In the genomic region with DNA sequence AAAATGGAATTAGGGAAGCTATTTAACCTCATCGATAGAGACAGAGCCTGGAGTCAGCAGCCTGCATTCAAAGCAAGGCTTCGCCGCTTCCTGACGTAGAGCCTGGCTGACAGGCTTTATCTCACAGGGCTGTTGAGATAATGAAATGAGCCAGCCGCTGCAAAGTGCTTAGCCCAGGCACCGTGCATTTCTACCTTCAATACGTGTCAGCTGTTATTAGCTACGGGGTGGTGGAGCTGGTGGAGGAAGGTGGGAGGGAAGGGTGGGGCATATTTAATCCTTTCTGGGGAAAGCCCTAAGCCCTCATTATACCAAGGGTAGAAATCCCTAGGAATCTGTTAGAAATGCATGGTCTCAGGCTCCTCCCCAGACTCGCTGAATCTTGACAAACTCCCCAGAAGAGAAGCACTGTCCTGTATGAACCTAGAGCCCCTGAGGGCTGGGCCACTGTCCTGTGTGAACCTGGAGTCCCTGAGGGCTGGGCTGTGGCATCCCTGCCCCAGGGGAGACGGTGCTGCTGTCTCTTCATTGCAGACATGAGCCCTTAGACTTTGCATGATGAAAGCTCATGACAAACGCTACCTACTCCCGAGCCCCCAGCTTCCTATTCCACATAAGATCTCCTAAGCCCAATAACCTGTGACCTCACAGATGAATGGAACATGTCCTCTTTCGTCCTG, we compare ENCODE assay signal across 15 cellular contexts.
DNase-seq lines count a peak whose midpoint lies in the region; ATAC-seq, FAIRE-seq and TF ChIP-seq lines count a peak whose summit lies in the region.
"Had no signal": no experiment of that assay in that cellular context is flagged by ENCODE, and none has a peak within 500 bp of the region (broad histone marks: within the 10 kb centered on the region; RNA-seq: fewer than 3 reads in every experiment).

No MANE protein-coding gene starts in this region.

- H3K9me3 ChIP-seq in K562 (replicated peaks; ENCODE audit: control insufficient read depth, insufficient read depth, low read depth, low read length) (no peaks in the 10 kb centered on the region), tibial nerve (no peaks in the 10 kb centered on the region), ovary (peaks cover 0 to 4% of the 10 kb centered on the region in 2 donors)
- H3K9me3 ChIP-seq: thoracic aorta had no signal

- in situ Hi-C loops in K562 (cut with MboI), result no loop called here

- POLR2A ChIA-PET in K562 (lab: Yijun Ruan, JAX), result no interaction called here

- H3K4me1 ChIP-seq in K562 (replicated peaks in 1 of 2; ENCODE audit: control insufficient read depth in 2 of 2, insufficient read depth in 2 of 2, low read length in 2 of 2) (no peaks in the 10 kb centered on the region), tibial nerve (no peaks in the 10 kb centered on the region), ovary (ENCODE audit: insufficient read depth) (no peaks in the 10 kb centered on the region)

- TF ChIP-seq CTCF in K562 (IDR thresholded peaks at IDR 0.05 in 2 of 3, conservative IDR thresholded peaks at IDR 0.05 in 1 of 3; ENCODE audit: insufficient read depth in 2 of 3, low read depth in 1 of 3, low read length in 3 of 3) (no peak), nephron progenitor cell (IDR thresholded peaks at IDR 0.05) (no peak), tibial nerve (IDR thresholded peaks at IDR 0.05) (no peak), ovary (IDR thresholded peaks at IDR 0.05) (no peak)

- peak; percentile 24 for ATAC-seq in GM18498 (IDR thresholded peaks at IDR 0.05; ENCODE audit: unreplicated experiment)
- ATAC-seq in HG02798 (IDR thresholded peaks at IDR 0.05; ENCODE audit: poor library complexity, unreplicated experiment), result peak; percentile 25
- ATAC-seq in K562, result no peak
- no peak for ATAC-seq in HG03039 (IDR thresholded peaks at IDR 0.05; ENCODE audit: unreplicated experiment)
- ATAC-seq: effector memory CD8-positive, alpha-beta T cell; HCT116; naive thymus-derived CD4-positive, alpha-beta T cell had no signal

- peaks cover 16% of the 10 kb centered on the region for H3K36me3 Mint-ChIP-seq in nephron progenitor cell (ENCODE audit: low read depth)

- no peaks in the 10 kb centered on the region; a peak in 1 of 5 replicates for H3K27me3 ChIP-seq in K562 (ENCODE audit: control insufficient read depth in 2 of 2, insufficient read depth in 2 of 2, low read length in 2 of 2)
- H3K27me3 ChIP-seq in tibial nerve, result no peaks in the 10 kb centered on the region
- no peaks in the 10 kb centered on the region for H3K27me3 ChIP-seq in ovary

- TF ChIP-seq POLR2A in K562 (conservative IDR thresholded peaks at IDR 0.05) (no peak), tibial nerve (IDR thresholded peaks at IDR 0.05) (no peak), ovary (IDR thresholded peaks at IDR 0.05) (no peak)

- H3K4me2 ChIP-seq in K562 (ENCODE audit: insufficient read depth, low read length), result no peak overlapping the region

- peaks cover 15% of the 10 kb centered on the region for H3K4me1 Mint-ChIP-seq in nephron progenitor cell

- no peaks in the 10 kb centered on the region for H3K9me1 ChIP-seq in K562 (ENCODE audit: control insufficient read depth, insufficient read depth, low read length)

- 0% methylated on average over 8 of the region's 13 CpGs for WGBS in K562 (ENCODE audit: insufficient coverage, low coverage, missing lambda C conversion rate)
- 63 to 72% methylated on average over 13 of the region's 13 CpGs for WGBS in tibial nerve, 2 donors
- 34 to 45% (median 42%) methylated on average over 13 of the region's 13 CpGs for WGBS in ovary, 3 donors

- intact Hi-C loops in K562 (cut with micrococcal nuclease) (no loop called here), ovary (cut with DNase I) (no loop called here)

- no peak overlapping the region for H3K4me3 Mint-ChIP-seq in nephron progenitor cell
- H3K4me3 Mint-ChIP-seq: CD4-positive, alpha-beta T cell; effector memory CD8-positive, alpha-beta T cell; naive thymus-derived CD4-positive, alpha-beta T cell had no signal

- no peak overlapping the region for H2AFZ ChIP-seq in K562 (ENCODE audit: low read depth, low read length)

- DNase-seq in K562 (ENCODE audit: extremely low read depth in 1 of 4, low spot score in 3 of 4) (no peak), nephron progenitor cell (no peak), tibial nerve (ENCODE audit: low spot score in 2 of 2) (no peak), ovary (no peak), HK-2 (ENCODE audit: unreplicated experiment) (no peak)
- DNase-seq: activated CD4-positive, alpha-beta T cell treated with anti-CD3 and anti-CD28 coated beads, Interleukin-2, amount 50 U/mL, for 48 hours; CD4-positive, alpha-beta T cell; effector memory CD8-positive, alpha-beta T cell; naive thymus-derived CD4-positive, alpha-beta T cell; NCI-H2081 treated with DMSO at 0.1 percent for 48 hours had no signal

- H3K36me3 ChIP-seq in K562 (ENCODE audit: control insufficient read depth, insufficient read depth, low read length) (no peaks in the 10 kb centered on the region), tibial nerve (no peaks in the 10 kb centered on the region), ovary (no peaks in the 10 kb centered on the region)
- H3K36me3 ChIP-seq: thoracic aorta had no signal

- no peaks in the 10 kb centered on the region for H3K79me2 ChIP-seq in K562 (ENCODE audit: control insufficient read depth, insufficient read depth, low read length)

- no peak for TF ChIP-seq EP300 in K562 (IDR thresholded peaks at IDR 0.05; ENCODE audit: low read length)
- no peak for TF ChIP-seq EP300 in tibial nerve (IDR thresholded peaks at IDR 0.05)
- no peak for TF ChIP-seq EP300 in ovary (IDR thresholded peaks at IDR 0.05)

- no peak for FAIRE-seq in K562 (lab: Jason Lieb, UNC)

- no peak overlapping the region for H3K27ac ChIP-seq in K562 (ENCODE audit: extremely low read depth, low read depth, low read length)
- no peak overlapping the region for H3K27ac ChIP-seq in tibial nerve
- H3K27ac ChIP-seq in ovary, result no peak overlapping the region
- H3K27ac ChIP-seq: thoracic aorta had no signal

- no peak for TF ChIP-seq RAD21 in K562 (CRISPR knock-in tag; conservative IDR thresholded peaks at IDR 0.05 in 1 of 2, IDR thresholded peaks at IDR 0.05 in 1 of 2)

- peaks cover 3% of the 10 kb centered on the region for H3K27me3 Mint-ChIP-seq in nephron progenitor cell (ENCODE audit: low read depth, poor library complexity)
- H3K27me3 Mint-ChIP-seq: CD4-positive, alpha-beta T cell; naive thymus-derived CD4-positive, alpha-beta T cell had no signal

- peaks cover 23% of the 10 kb centered on the region for H3K9me3 Mint-ChIP-seq in nephron progenitor cell
- H3K9me3 Mint-ChIP-seq: CD4-positive, alpha-beta T cell had no signal

- peak overlapping the region; percentile 21 for H3K27ac Mint-ChIP-seq in nephron progenitor cell
- H3K27ac Mint-ChIP-seq: CD4-positive, alpha-beta T cell; effector memory CD8-positive, alpha-beta T cell; naive thymus-derived CD4-positive, alpha-beta T cell had no signal

- no peak overlapping the region for H3K9ac ChIP-seq in K562 (ENCODE audit: insufficient read depth in 1 of 2, low read depth in 2 of 2, low read length in 2 of 2)

- no TSS peak for BruUV-seq in K562 (replicated peaks; lab: Mats Ljungman, UMichigan)

- CTCF ChIA-PET in K562 (lab: Yijun Ruan, JAX; ENCODE audit: low intra/inter-chr PET ratio), result no interaction called here

- H3K4me3 ChIP-seq in K562 (no peak overlapping the region), tibial nerve (no peak overlapping the region), ovary (no peak overlapping the region)
- H3K4me3 ChIP-seq: thoracic aorta had no signal

- no peaks in the 10 kb centered on the region for H4K20me1 ChIP-seq in K562 (replicated peaks; ENCODE audit: control insufficient read depth, insufficient read depth, low read length)

TF ChIP-seq in K562, 482 proteins besides CTCF, POLR2A, EP300 and RAD21:
- no peak for TF ChIP-seq PTTG1 (tag; IDR thresholded peaks at IDR 0.05; ENCODE audit: low read depth)
- TF ChIP-seq, protein P1, sequence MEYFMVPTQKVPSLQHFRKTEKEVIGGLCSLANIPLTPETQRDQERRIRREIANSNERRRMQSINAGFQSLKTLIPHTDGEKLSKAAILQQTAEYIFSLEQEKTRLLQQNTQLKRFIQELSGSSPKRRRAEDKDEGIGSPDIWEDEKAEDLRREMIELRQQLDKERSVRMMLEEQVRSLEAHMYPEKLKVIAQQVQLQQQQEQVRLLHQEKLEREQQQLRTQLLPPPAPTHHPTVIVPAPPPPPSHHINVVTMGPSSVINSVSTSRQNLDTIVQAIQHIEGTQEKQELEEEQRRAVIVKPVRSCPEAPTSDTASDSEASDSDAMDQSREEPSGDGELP (CRISPR knock-in tag; IDR thresholded peaks at IDR 0.05; ENCODE audit: borderline replicate concordance), result peak; percentile 37; the same call in 1 of the 2 replicates

Comparison
In these comparisons a context has a peak if more than half of its experiments do, and no peak if none do; other contexts are left out.
1. ATAC-seq: peak in GM18498 (single experiment) and HG02798 (single experiment); none in K562 (single experiment) and HG03039 (single experiment).